ENCODE assay signal across 24 cellular contexts in genomic region chr19:18677156-18677555, GRCh38. TPM values are rescaled to one million over a fixed set of nuclear protein-coding genes. Genes with fewer than 3 reads are reported as not detected.
DNase-seq lines count a peak whose midpoint lies in the region; ATAC-seq, FAIRE-seq and TF ChIP-seq lines count a peak whose summit lies in the region.
"Had no signal": no experiment of that assay in that cellular context is flagged by ENCODE, and none has a peak within 500 bp of the region (broad histone marks: within the 10 kb centered on the region; RNA-seq: fewer than 3 reads in every experiment).

No MANE protein-coding gene starts in this region.

- ATAC-seq in psoas muscle: peak in 1 of 4 donors; percentile 4
- ATAC-seq in HG03342 (IDR thresholded peaks at IDR 0.05; ENCODE audit: unreplicated experiment): no peak

- TF ChIP-seq CTCF in HFFc6 (IDR thresholded peaks at IDR 0.05) (no peak), psoas muscle (IDR thresholded peaks at IDR 0.05) (no peak), esophagus squamous epithelium (IDR thresholded peaks at IDR 0.05) (no peak)

- H2BK15ac ChIP-seq in mesenchymal stem cell (ENCODE audit: low read depth, poor library complexity, severe bottlenecking): no peak overlapping the region

- no peak for FAIRE-seq in frontal cortex (lab: Jason Lieb, UNC)
- FAIRE-seq: GM19239 had no signal

- H4K91ac ChIP-seq in mesenchymal stem cell (ENCODE audit: low read length): peak overlapping the region; percentile 8

- no peak overlapping the region for H4K8ac ChIP-seq in mesenchymal stem cell (ENCODE audit: low read length)

- peaks cover 13% of the 10 kb centered on the region for H3K4me1 ChIP-seq in mesenchymal stem cell (ENCODE audit: control insufficient read depth, insufficient read depth, low read depth, low read length)
- H3K4me1 ChIP-seq in psoas muscle: peaks cover 49% of the 10 kb centered on the region
- peaks cover 5 to 39% (median 20%) of the 10 kb centered on the region in 3 donors for H3K4me1 ChIP-seq in esophagus squamous epithelium

- peak overlapping the region; percentile 7 to 79 for H2BK12ac ChIP-seq in mesenchymal stem cell (ENCODE audit: low read length in 2 of 2)

- H3K36me3 Mint-ChIP-seq in HFFc6 (ENCODE audit: low read depth): no peaks in the 10 kb centered on the region
- H3K36me3 Mint-ChIP-seq: activated CD4-positive, alpha-beta memory T cell treated with anti-CD3 and anti-CD28 coated beads for 36 hours; activated naive CD4-positive, alpha-beta T cell treated with anti-CD3 and anti-CD28 coated beads, Interleukin-2, amount 50 U/mL, for 72 hours; CD4-positive, CD25-positive, alpha-beta regulatory T cell had no signal

- H2AK5ac ChIP-seq in mesenchymal stem cell (ENCODE audit: low read length, severe bottlenecking): no peak overlapping the region

- DNase-seq in HFFc6: no peak
- DNase-seq in SK-N-DZ (ENCODE audit: low spot score): peak; percentile 31
- DNase-seq in mesenchymal stem cell: no peak
- no peak for DNase-seq in psoas muscle
- DNase-seq in kidney tubule cell (ENCODE audit: low spot score): no peak
- DNase-seq in frontal cortex (ENCODE audit: low spot score in 2 of 2): no peak
- DNase-seq in esophagus squamous epithelium (lab: John Stamatoyannopoulos, UW): no peak
- DNase-seq: activated CD4-positive, alpha-beta memory T cell treated with anti-CD3 and anti-CD28 coated beads for 36 hours; activated CD4-positive, CD25-positive, alpha-beta regulatory T cell; CD4-positive, CD25-positive, alpha-beta regulatory T cell; central memory CD4-positive, alpha-beta T cell; dermis blood vessel endothelial cell; head of caudate nucleus; MG63; NCI-H1436; right cardiac atrium; stomach; SW 1271 had no signal

- H3K27ac Mint-ChIP-seq in HFFc6: peak overlapping the region; percentile 42
- H3K27ac Mint-ChIP-seq: activated CD4-positive, alpha-beta memory T cell treated with anti-CD3 and anti-CD28 coated beads for 36 hours; activated T-helper 2 cell treated with anti-CD3 and anti-CD28 coated beads, Interferon-gamma antibody, Interleukin-2, Interleukin-4, amounts not matched to agents 10 μg/mL and 5 μg/mL and 100 μg/mL, durations not matched to agents 14 hours and 24 hours and 36 hours; CD4-positive, CD25-positive, alpha-beta regulatory T cell had no signal

- H2BK120ac ChIP-seq in mesenchymal stem cell (ENCODE audit: low read depth, low read length): no peak overlapping the region

- H3K14ac ChIP-seq in mesenchymal stem cell (ENCODE audit: low read length in 2 of 2): peak overlapping the region in 1 of 2 experiments; percentile 13

- intact Hi-C loops in psoas muscle (cut with DNase I) (loop anchor here in 1 of 2 donors (5.0 to 10.0 kb wide), 2 partner anchors 85 to 222 kb away; no protein-coding TSS in a partner anchor), esophagus squamous epithelium (cut with DNase I) (loop anchor here (10.0 kb wide), 1 partner anchor 82 kb away; no protein-coding TSS in a partner anchor)

- H3K4me1 Mint-ChIP-seq in HFFc6 (ENCODE audit: low read depth): peaks cover 17% of the 10 kb centered on the region

- H3K4me3 ChIP-seq in mesenchymal stem cell (ENCODE audit: insufficient read depth in 1 of 2, low read depth in 1 of 2, low read length in 2 of 2) (no peak overlapping the region), psoas muscle (no peak overlapping the region), esophagus squamous epithelium (no peak overlapping the region)
- H3K4me3 ChIP-seq: ascending aorta, MG63, stomach, tibial nerve had no signal

- peaks cover 2% of the 10 kb centered on the region; the same call in 1 of the 2 replicates for H3K27me3 Mint-ChIP-seq in HFFc6 (ENCODE audit: insufficient read depth)
- H3K27me3 Mint-ChIP-seq: CD4-positive, CD25-positive, alpha-beta regulatory T cell had no signal

- H3K4me3 Mint-ChIP-seq in HFFc6: no peak overlapping the region; the same call in 1 of the 2 replicates
- H3K4me3 Mint-ChIP-seq: activated CD4-positive, alpha-beta memory T cell treated with anti-CD3 and anti-CD28 coated beads for 36 hours had no signal

- no peaks in the 10 kb centered on the region for H3K9me3 Mint-ChIP-seq in HFFc6
- H3K9me3 Mint-ChIP-seq: activated CD4-positive, alpha-beta memory T cell treated with anti-CD3 and anti-CD28 coated beads for 36 hours; activated naive CD4-positive, alpha-beta T cell treated with anti-CD3 and anti-CD28 coated beads, Interleukin-2, amount 50 U/mL, for 72 hours; activated T-helper 2 cell treated with anti-CD3 and anti-CD28 coated beads, Interferon-gamma antibody, Interleukin-2, Interleukin-4, amounts not matched to agents 10 μg/mL and 5 μg/mL and 100 μg/mL, durations not matched to agents 14 hours and 24 hours and 36 hours; CD4-positive, CD25-positive, alpha-beta regulatory T cell had no signal

- no peak overlapping the region for H2BK5ac ChIP-seq in mesenchymal stem cell (ENCODE audit: low read depth, low read length, poor library complexity, severe bottlenecking)

- H3K9ac ChIP-seq in mesenchymal stem cell (ENCODE audit: low read length): peak overlapping the region; percentile 45

- no peaks in the 10 kb centered on the region for H3K27me3 ChIP-seq in mesenchymal stem cell (ENCODE audit: control insufficient read depth in 1 of 2, insufficient read depth in 1 of 2, low read length in 2 of 2)
- H3K27me3 ChIP-seq in psoas muscle (ENCODE audit: insufficient read depth in 3 of 3, low read length in 2 of 3): no peaks in the 10 kb centered on the region
- no peaks in the 10 kb centered on the region for H3K27me3 ChIP-seq in esophagus squamous epithelium
- H3K27me3 ChIP-seq: ascending aorta, MG63, stomach, tibial nerve had no signal

- no peaks in the 10 kb centered on the region for H3K79me1 ChIP-seq in mesenchymal stem cell (replicated peaks; ENCODE audit: low read length, poor library complexity, severe bottlenecking)

- H3K36me3 ChIP-seq in mesenchymal stem cell (ENCODE audit: control insufficient read depth in 1 of 2, insufficient read depth in 2 of 2, low read depth in 1 of 2, low read length in 2 of 2) (peaks cover 0 to 3% of the 10 kb centered on the region in 2 experiments), psoas muscle (ENCODE audit: insufficient read depth in 1 of 2, low read depth in 1 of 2) (no peaks in the 10 kb centered on the region), esophagus squamous epithelium (no peaks in the 10 kb centered on the region)
- H3K36me3 ChIP-seq: ascending aorta, MG63, stomach, tibial nerve had no signal

- WGBS in mesenchymal stem cell: 82% methylated on average over 13 of the region's 13 CpGs
- 59 to 76% (median 60%) methylated on average over 13 of the region's 13 CpGs for WGBS in psoas muscle, 3 donors
- 75 to 91% methylated on average over 5 to 12 of the region's 13 CpGs for WGBS in esophagus squamous epithelium, 2 donors

- H2AFZ ChIP-seq in mesenchymal stem cell (ENCODE audit: low read depth, low read length): no peak overlapping the region

- H3K27ac ChIP-seq in mesenchymal stem cell (ENCODE audit: low read length, poor library complexity, severe bottlenecking) (no peak overlapping the region), psoas muscle (peak overlapping the region; percentile 87), esophagus squamous epithelium (peak overlapping the region in 1 of 4 donors; percentile 60)

- no peak overlapping the region for H3K4me2 ChIP-seq in mesenchymal stem cell (ENCODE audit: low read length, poor library complexity, severe bottlenecking)

- H3K23ac ChIP-seq in mesenchymal stem cell (ENCODE audit: low read length in 2 of 2): peak overlapping the region in 1 of 2 experiments; percentile 9

- H3K9me3 ChIP-seq in mesenchymal stem cell (ENCODE audit: control insufficient read depth, low read length) (no peaks in the 10 kb centered on the region), psoas muscle (no peaks in the 10 kb centered on the region), esophagus squamous epithelium (no peaks in the 10 kb centered on the region)
- H3K9me3 ChIP-seq: ascending aorta, MG63, stomach, tibial nerve had no signal

- peak overlapping the region; percentile 34 to 71 for H3K18ac ChIP-seq in mesenchymal stem cell (ENCODE audit: low read depth in 1 of 2, low read length in 2 of 2)

- TF ChIP-seq POLR2A in esophagus squamous epithelium (IDR thresholded peaks at IDR 0.05): no peak

- H3K4ac ChIP-seq in mesenchymal stem cell (ENCODE audit: low read depth in 1 of 2, low read length in 2 of 2): peak overlapping the region in 1 of 2 experiments; percentile 71

RNA-seq across cellular contexts. Expression of gene CRTC1, which starts 6.3 kb away (rescaled TPM):
- total RNA-seq in HFFc6 (2021; fragmentation: NEBNext Ultra II Directional; extraction: Animal tissue kit (Norgen Biotek cat#: 25700)): 10 to 100 TPM; 11.8 to 14.5 (median 13.4) TPM
- 1.8 and 2.4 TPM in 2 replicates for polyA plus RNA-seq in SK-N-DZ (2014; cell fraction: cytosol; rRNA removed)
- polyA plus RNA-seq in SK-N-DZ (2014; cell fraction: nucleus; rRNA removed): 9.7 and 10.7 TPM in 2 replicates
- 9.9 TPM for polyA plus RNA-seq in mesenchymal stem cell (2013, experiment 1 of 2)
- polyA plus RNA-seq in mesenchymal stem cell (2013, experiment 2 of 2): 9.4 TPM
- total RNA-seq in psoas muscle (10 to 100 TPM in 2 of 4 donors, 1 to 10 TPM in 2; 8.1 to 12.5 (median 9.6) TPM), frontal cortex (7.3 TPM), esophagus squamous epithelium (1 to 10 TPM; 1.8 to 3.6 (median 2.1) TPM)
- 1 to 10 TPM; 4.5 to 6.6 (median 6.3) TPM for polyA plus RNA-seq in psoas muscle

RNA-seq across cellular contexts. Expression of gene KLHL26, which starts 40.3 kb away (rescaled TPM):
- 1 to 10 TPM; 3.6 to 9.3 (median 7.4) TPM for total RNA-seq in HFFc6 (2021; fragmentation: NEBNext Ultra II Directional; extraction: Animal tissue kit (Norgen Biotek cat#: 25700))
- polyA plus RNA-seq in SK-N-DZ (2014; cell fraction: cytosol; rRNA removed): 3.0 and 6.1 TPM in 2 replicates
- 1.6 and 2.7 TPM in 2 replicates for polyA plus RNA-seq in SK-N-DZ (2014; cell fraction: nucleus; rRNA removed)
- polyA plus RNA-seq in mesenchymal stem cell (2013, experiment 1 of 2): 2.6 TPM
- 2.9 TPM for polyA plus RNA-seq in mesenchymal stem cell (2013, experiment 2 of 2)
- total RNA-seq in psoas muscle (1 to 10 TPM; 5.2 to 9.9 (median 7.0) TPM), frontal cortex (5.7 TPM), esophagus squamous epithelium (1 to 10 TPM; 1.6 to 6.6 (median 3.4) TPM)
- polyA plus RNA-seq in psoas muscle: 1 to 10 TPM; 3.1 to 4.1 (median 3.5) TPM
